In the genomic region with DNA sequence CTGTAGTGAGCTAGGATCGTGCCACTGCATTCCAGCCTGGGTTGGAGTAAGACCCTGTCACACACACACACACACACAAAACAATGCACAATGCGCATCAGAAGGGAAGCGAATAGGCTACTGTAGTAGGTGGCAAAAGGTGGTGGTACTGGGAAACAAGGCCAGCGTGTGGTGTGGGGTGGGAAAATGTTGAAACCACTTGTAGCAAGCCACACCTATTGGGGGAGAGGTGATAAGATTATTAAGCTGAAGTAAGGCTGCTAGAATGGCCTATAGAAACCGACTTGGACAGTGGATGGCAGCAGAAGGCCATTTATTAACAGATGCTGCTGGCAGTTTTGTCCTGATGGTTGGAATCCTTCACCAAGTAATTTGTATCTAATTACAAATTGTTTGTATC, we compare ENCODE assay signal across 8 cellular contexts. TPM values are rescaled to one million over a fixed set of nuclear protein-coding genes. Genes with fewer than 3 reads are reported as not detected.
A peak's percentile ranks its signal among the peaks of the same experiment; 100 is the strongest.
DNase-seq lines count a peak whose midpoint lies in the region; ATAC-seq and TF ChIP-seq lines count a peak whose summit lies in the region.

No MANE protein-coding gene starts in this region.

- H3K9me3 ChIP-seq in BLaER1 (no peaks in the 10 kb centered on the region), HEK293 (ENCODE audit: control insufficient read depth, insufficient read depth, low read depth, low read length) (no peaks in the 10 kb centered on the region), lung (ENCODE audit: control insufficient read depth in 2 of 2, insufficient read depth in 1 of 2, low read length in 1 of 2) (no peaks in the 10 kb centered on the region)

- DNase-seq in lung (ENCODE audit: low spot score) (no peak), epidermal melanocyte (ENCODE audit: insufficient read length, low spot score) (no peak), NCI-H1092 treated with DMSO at 0.1 percent for 48 hours (lab: John Stamatoyannopoulos, UW) (no peak), HK-2 (ENCODE audit: unreplicated experiment) (no peak), putamen (ENCODE audit: low spot score) (no peak)

- CTCF ChIA-PET in HEK293 (lab: Yijun Ruan, JAX) = interaction anchor here (0.6 to 1.9 kb wide), 3 partner anchors 77 to 165 kb away, joined by 3 to 9 read pairs (median 3); no protein-coding TSS in a partner anchor

- H3K4me3 ChIP-seq in BLaER1 (peak overlapping the region; percentile 84), HEK293 (ENCODE audit: low read depth, low read length) (peak overlapping the region; percentile 18; the same call in 1 of the 2 replicates), lung (peak overlapping the region; percentile 3)

- no peaks in the 10 kb centered on the region for H3K27me3 Mint-ChIP-seq in activated T-helper 17 cell treated with anti-CD3 and anti-CD28 coated beads, Interleukin-2, amount 50 U/mL, for 72 hours

- H4K20me1 ChIP-seq in BLaER1 = peaks cover 63% of the 10 kb centered on the region

- H3K4me3 Mint-ChIP-seq in activated T-helper 17 cell treated with anti-CD3 and anti-CD28 coated beads, Interleukin-2, amount 50 U/mL, for 72 hours = peak overlapping the region; percentile 97

- H3K36me3 ChIP-seq in BLaER1 (peaks cover 59% of the 10 kb centered on the region), HEK293 (ENCODE audit: control insufficient read depth in 2 of 2, insufficient read depth in 1 of 2, low read length in 2 of 2) (peaks cover 36 to 71% of the 10 kb centered on the region in 2 experiments), lung (ENCODE audit: control insufficient read depth in 2 of 2, insufficient read depth in 2 of 2, low read length in 2 of 2) (peaks cover 7 to 26% of the 10 kb centered on the region in 2 donors)

- WGBS in lung, 2 donors = 25 to 40% methylated on average over 5 of the region's 5 CpGs

- H3K4me2 ChIP-seq in BLaER1 = peak overlapping the region; percentile 99

- TF ChIP-seq CTCF in HEK293 (tag by site-specific recombination; IDR thresholded peaks at IDR 0.05) (peak; percentile 32; the same call in 1 of the 2 replicates), lung (IDR thresholded peaks at IDR 0.05; ENCODE audit: control extremely low read depth, extremely low read depth) (no peak)

- no peak overlapping the region for H3K27ac ChIP-seq in BLaER1
- no peak overlapping the region for H3K27ac ChIP-seq in HEK293 (ENCODE audit: extremely low read depth, low read depth, low read length)
- H3K27ac ChIP-seq in lung (ENCODE audit: low read depth in 1 of 2, low read length in 1 of 2) = peak overlapping the region in 1 of 2 donors; percentile 15

- peak overlapping the region; percentile 84 for H3K9ac ChIP-seq in BLaER1

- POLR2A ChIA-PET in HEK293 (lab: Yijun Ruan, JAX) = interaction anchor here (0.7 to 1.0 kb wide), 2 partner anchors 8 to 45 kb away, joined by 3 to 4 read pairs; no protein-coding TSS in a partner anchor

- no peaks in the 10 kb centered on the region for H3K27me3 ChIP-seq in BLaER1
- no peaks in the 10 kb centered on the region for H3K27me3 ChIP-seq in lung (ENCODE audit: control insufficient read depth, insufficient read depth)

- H3K4me1 ChIP-seq in BLaER1 (peaks cover 80% of the 10 kb centered on the region), HEK293 (ENCODE audit: control insufficient read depth, insufficient read depth, low read length) (peaks cover 4% of the 10 kb centered on the region; the same call in 1 of the 2 replicates), lung (ENCODE audit: control insufficient read depth in 2 of 2, insufficient read depth in 2 of 2, low read length in 2 of 2) (peaks cover 9 to 14% of the 10 kb centered on the region in 2 donors)

- H3K9me3 Mint-ChIP-seq in activated T-helper 17 cell treated with anti-CD3 and anti-CD28 coated beads, Interleukin-2, amount 50 U/mL, for 72 hours = no peaks in the 10 kb centered on the region

- peak overlapping the region; percentile 90 for H3K27ac Mint-ChIP-seq in activated T-helper 17 cell treated with anti-CD3 and anti-CD28 coated beads, Interleukin-2, amount 50 U/mL, for 72 hours

- H3K36me3 Mint-ChIP-seq in activated T-helper 17 cell treated with anti-CD3 and anti-CD28 coated beads, Interleukin-2, amount 50 U/mL, for 72 hours (ENCODE audit: low read depth) = peaks cover 100% of the 10 kb centered on the region

- no peak for ATAC-seq in activated T-helper 17 cell treated with anti-CD3 and anti-CD28 coated beads, Interleukin-2, amount 50 U/mL, for 72 hours (replicated peaks)
- ATAC-seq in lung (ENCODE audit: insufficient read depth, low FRiP score) = no peak

- H3K4me1 Mint-ChIP-seq in activated T-helper 17 cell treated with anti-CD3 and anti-CD28 coated beads, Interleukin-2, amount 50 U/mL, for 72 hours = peaks cover 23% of the 10 kb centered on the region

TF ChIP-seq in HEK293, 187 proteins besides CTCF, POLR2A, EP300 and RAD21 (continues in another document):
- TF ChIP-seq, protein P1, sequence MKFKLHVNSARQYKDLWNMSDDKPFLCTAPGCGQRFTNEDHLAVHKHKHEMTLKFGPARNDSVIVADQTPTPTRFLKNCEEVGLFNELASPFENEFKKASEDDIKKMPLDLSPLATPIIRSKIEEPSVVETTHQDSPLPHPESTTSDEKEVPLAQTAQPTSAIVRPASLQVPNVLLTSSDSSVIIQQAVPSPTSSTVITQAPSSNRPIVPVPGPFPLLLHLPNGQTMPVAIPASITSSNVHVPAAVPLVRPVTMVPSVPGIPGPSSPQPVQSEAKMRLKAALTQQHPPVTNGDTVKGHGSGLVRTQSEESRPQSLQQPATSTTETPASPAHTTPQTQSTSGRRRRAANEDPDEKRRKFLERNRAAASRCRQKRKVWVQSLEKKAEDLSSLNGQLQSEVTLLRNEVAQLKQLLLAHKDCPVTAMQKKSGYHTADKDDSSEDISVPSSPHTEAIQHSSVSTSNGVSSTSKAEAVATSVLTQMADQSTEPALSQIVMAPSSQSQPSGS (tag by site-specific recombination; IDR thresholded peaks at IDR 0.05; ENCODE audit: low read depth) = no peak
- TF ChIP-seq KLF1 (tag by site-specific recombination; IDR thresholded peaks at IDR 0.05) (peak; percentile 42; the same call in 1 of the 2 replicates), KLF8 (tag by site-specific recombination; IDR thresholded peaks at IDR 0.05) (0 out of 2 replicates have a peak, but pooled peaks have one; percentile 37), SP2 (tag by site-specific recombination; IDR thresholded peaks at IDR 0.05) (0 out of 2 replicates have a peak, but pooled peaks have one; percentile 8), ZNF654 (tag by site-specific recombination; IDR thresholded peaks at IDR 0.05; ENCODE audit: low read depth) (peak; percentile 81), ZNF10 (tag by site-specific recombination; IDR thresholded peaks at IDR 0.05) (peak; percentile 79; the same call in 1 of the 2 replicates), ZNF600 (tag by site-specific recombination; IDR thresholded peaks at IDR 0.05) (peak; percentile 88), REPIN1 (tag by site-specific recombination; IDR thresholded peaks at IDR 0.05; ENCODE audit: low read depth) (no peak), ZNF629 (tag by site-specific recombination; IDR thresholded peaks at IDR 0.05) (no peak)
- TF ChIP-seq, protein P2, sequence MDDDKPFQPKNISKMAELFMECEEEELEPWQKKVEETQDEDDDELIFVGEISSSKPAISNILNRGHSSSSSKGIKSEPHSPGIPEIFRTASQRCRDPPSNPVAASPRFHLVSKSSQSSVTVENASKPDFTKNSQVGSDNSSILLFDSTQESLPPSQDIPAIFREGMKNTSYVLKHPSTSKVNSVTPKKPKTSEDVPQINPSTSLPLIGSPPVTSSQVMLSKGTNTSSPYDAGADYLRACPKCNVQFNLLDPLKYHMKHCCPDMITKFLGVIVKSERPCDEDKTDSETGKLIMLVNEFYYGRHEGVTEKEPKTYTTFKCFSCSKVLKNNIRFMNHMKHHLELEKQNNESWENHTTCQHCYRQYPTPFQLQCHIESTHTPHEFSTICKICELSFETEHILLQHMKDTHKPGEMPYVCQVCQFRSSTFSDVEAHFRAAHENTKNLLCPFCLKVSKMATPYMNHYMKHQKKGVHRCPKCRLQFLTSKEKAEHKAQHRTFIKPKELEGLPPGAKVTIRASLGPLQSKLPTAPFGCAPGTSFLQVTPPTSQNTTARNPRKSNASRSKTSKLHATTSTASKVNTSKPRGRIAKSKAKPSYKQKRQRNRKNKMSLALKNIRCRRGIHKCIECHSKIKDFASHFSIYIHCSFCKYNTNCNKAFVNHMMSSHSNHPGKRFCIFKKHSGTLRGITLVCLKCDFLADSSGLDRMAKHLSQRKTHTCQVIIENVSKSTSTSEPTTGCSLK (tag by site-specific recombination; IDR thresholded peaks at IDR 0.05) = no peak
- TF ChIP-seq, protein P3, sequence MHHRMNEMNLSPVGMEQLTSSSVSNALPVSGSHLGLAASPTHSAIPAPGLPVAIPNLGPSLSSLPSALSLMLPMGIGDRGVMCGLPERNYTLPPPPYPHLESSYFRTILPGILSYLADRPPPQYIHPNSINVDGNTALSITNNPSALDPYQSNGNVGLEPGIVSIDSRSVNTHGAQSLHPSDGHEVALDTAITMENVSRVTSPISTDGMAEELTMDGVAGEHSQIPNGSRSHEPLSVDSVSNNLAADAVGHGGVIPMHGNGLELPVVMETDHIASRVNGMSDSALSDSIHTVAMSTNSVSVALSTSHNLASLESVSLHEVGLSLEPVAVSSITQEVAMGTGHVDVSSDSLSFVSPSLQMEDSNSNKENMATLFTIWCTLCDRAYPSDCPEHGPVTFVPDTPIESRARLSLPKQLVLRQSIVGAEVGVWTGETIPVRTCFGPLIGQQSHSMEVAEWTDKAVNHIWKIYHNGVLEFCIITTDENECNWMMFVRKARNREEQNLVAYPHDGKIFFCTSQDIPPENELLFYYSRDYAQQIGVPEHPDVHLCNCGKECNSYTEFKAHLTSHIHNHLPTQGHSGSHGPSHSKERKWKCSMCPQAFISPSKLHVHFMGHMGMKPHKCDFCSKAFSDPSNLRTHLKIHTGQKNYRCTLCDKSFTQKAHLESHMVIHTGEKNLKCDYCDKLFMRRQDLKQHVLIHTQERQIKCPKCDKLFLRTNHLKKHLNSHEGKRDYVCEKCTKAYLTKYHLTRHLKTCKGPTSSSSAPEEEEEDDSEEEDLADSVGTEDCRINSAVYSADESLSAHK (tag by site-specific recombination; IDR thresholded peaks at IDR 0.05) = peak; percentile 73

RNA-seq across cellular contexts. Expression of a gene that starts 7.2 kb away (rescaled TPM):
- total RNA-seq in activated T-helper 17 cell treated with anti-CD3 and anti-CD28 coated beads, Interleukin-2, amount 50 U/mL, for 72 hours = 10 to 100 TPM; 30.2 to 32.8 TPM
- total RNA-seq in lung = 10 to 100 TPM; 18.7 to 22.5 TPM
- polyA plus RNA-seq in lung = 10 to 100 TPM; 53.2 to 88.3 TPM

RNA-seq across cellular contexts. Expression of a gene that starts 10.8 kb away (rescaled TPM):
- 100 to 1,000 TPM in 1 of 2 donors, 10 to 100 TPM in 1; 66.1 to 113 TPM for total RNA-seq in activated T-helper 17 cell treated with anti-CD3 and anti-CD28 coated beads, Interleukin-2, amount 50 U/mL, for 72 hours
- total RNA-seq in lung = 100 to 1,000 TPM in 1 of 2 donors, 10 to 100 TPM in 1; 78.0 to 108 TPM
- 100 to 1,000 TPM in 1 of 2 donors, 10 to 100 TPM in 1; 70.3 to 113 TPM for polyA plus RNA-seq in lung

RNA-seq across cellular contexts. Expression of a gene that starts 30.5 kb away (rescaled TPM):
- total RNA-seq in activated T-helper 17 cell treated with anti-CD3 and anti-CD28 coated beads, Interleukin-2, amount 50 U/mL, for 72 hours = 100 to 1,000 TPM in 1 of 2 donors, 10 to 100 TPM in 1; 98.5 to 129 TPM
- 10 to 100 TPM; 67.3 to 77.4 TPM for total RNA-seq in lung
- 10 to 100 TPM; 42.3 to 47.6 TPM for polyA plus RNA-seq in lung

RNA-seq across cellular contexts. Expression of a gene that starts 36.8 kb away (rescaled TPM):
- 10 to 100 TPM; 41.2 to 64.0 TPM for total RNA-seq in activated T-helper 17 cell treated with anti-CD3 and anti-CD28 coated beads, Interleukin-2, amount 50 U/mL, for 72 hours
- total RNA-seq in lung = 10 to 100 TPM; 30.8 to 38.7 TPM
- 10 to 100 TPM; 10.9 to 35.3 TPM for polyA plus RNA-seq in lung

Comparison
In these comparisons a context has a peak if more than half of its experiments do, and no peak if none do; other contexts are left out.
1. H3K4me3 ChIP-seq: peak in every context shown above with its lines; median percentile 84 in BLaER1; 18 in HEK293; 3 in lung.